12 cellular contexts compared by ENCODE assay signal in the genomic region with DNA sequence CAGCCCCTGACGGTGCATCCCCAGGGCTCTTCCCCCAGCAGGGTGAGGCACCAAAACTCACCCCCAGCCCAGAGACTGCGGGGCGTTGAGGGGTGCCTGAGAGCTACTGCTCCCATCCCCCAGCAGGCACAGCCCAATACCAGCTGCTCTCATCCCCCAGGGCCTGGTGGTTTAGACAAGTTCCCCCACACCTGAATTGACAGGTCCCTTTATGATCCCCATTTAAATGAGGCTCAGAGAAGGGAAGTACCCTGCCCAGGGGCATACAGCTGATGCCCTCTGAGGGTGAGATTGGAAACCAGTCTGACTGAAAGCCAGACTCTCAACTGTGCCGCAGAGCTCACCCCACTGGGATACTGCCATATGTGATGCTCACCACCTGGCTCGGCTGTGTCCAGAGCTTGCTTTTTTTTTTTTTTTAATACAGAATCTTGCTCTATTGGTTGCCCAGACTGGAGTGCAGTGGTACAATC. TPM values are rescaled to one million over a fixed set of nuclear protein-coding genes. Genes with fewer than 3 reads are reported as not detected.
A peak's percentile ranks its signal among the peaks of the same experiment; 100 is the strongest.
DNase-seq lines count a peak whose midpoint lies in the region; ATAC-seq, FAIRE-seq and TF ChIP-seq lines count a peak whose summit lies in the region.
"Had no signal": no experiment of that assay in that cellular context is flagged by ENCODE, and none has a peak within 500 bp of the region (broad histone marks: within the 10 kb centered on the region; RNA-seq: fewer than 3 reads in every experiment).

No MANE protein-coding gene starts in this region.

- FAIRE-seq in GM12891 (lab: Jason Lieb, UNC) = no peak

- no peak overlapping the region for H2AFZ ChIP-seq in mesenchymal stem cell (ENCODE audit: low read depth, low read length)

- POLR2A ChIA-PET in CD8-positive, alpha-beta memory T cell (lab: Charles Lee) = interaction anchor here (0.6 kb wide), 2 partner anchors 17 to 75 kb away, joined by 4 to 5 read pairs; no protein-coding TSS in a partner anchor

- no peak overlapping the region for H3K4ac ChIP-seq in mesenchymal stem cell (ENCODE audit: low read depth in 1 of 2, low read length in 2 of 2)

- peak overlapping the region; percentile 21 for H4K91ac ChIP-seq in mesenchymal stem cell (ENCODE audit: low read length)

- no peak overlapping the region for H3K4me2 ChIP-seq in mesenchymal stem cell (ENCODE audit: low read length, poor library complexity, severe bottlenecking)

- H3K79me1 ChIP-seq in mesenchymal stem cell (replicated peaks; ENCODE audit: low read length, poor library complexity, severe bottlenecking) = no peaks in the 10 kb centered on the region

- H3K9me3 ChIP-seq in mesenchymal stem cell (ENCODE audit: control insufficient read depth, low read length) = peaks cover 4% of the 10 kb centered on the region
- no peaks in the 10 kb centered on the region for H3K9me3 ChIP-seq in CD8-positive, alpha-beta memory T cell (ENCODE audit: low read length)
- H3K9me3 ChIP-seq: upper lobe of right lung had no signal

- CTCF ChIA-PET in CD8-positive, alpha-beta memory T cell (lab: Charles Lee) = interaction anchor here (0.6 to 2.4 kb wide), 8 partner anchors 17 to 108 kb away, joined by 3 to 16 read pairs (median 3); partner anchors contain the start of gene DUSP7

- H3K23ac ChIP-seq in mesenchymal stem cell (ENCODE audit: low read length in 2 of 2) = no peak overlapping the region

- no peaks in the 10 kb centered on the region for H3K9me3 Mint-ChIP-seq in CD8-positive, alpha-beta memory T cell

- H2AK5ac ChIP-seq in mesenchymal stem cell (ENCODE audit: low read length, severe bottlenecking) = no peak overlapping the region

- TF ChIP-seq CTCF in brain microvascular endothelial cell (IDR thresholded peaks at IDR 0.05; ENCODE audit: low read depth, low read length, missing control alignments) = no peak

- H3K27ac ChIP-seq in mesenchymal stem cell (ENCODE audit: low read length, poor library complexity, severe bottlenecking) = no peak overlapping the region
- no peak overlapping the region for H3K27ac ChIP-seq in CD8-positive, alpha-beta memory T cell (ENCODE audit: low read depth, low read length)
- H3K27ac ChIP-seq in brain microvascular endothelial cell = no peak overlapping the region
- H3K27ac ChIP-seq: 22Rv1, upper lobe of right lung had no signal

- peaks cover 2% of the 10 kb centered on the region for H3K4me1 ChIP-seq in mesenchymal stem cell (ENCODE audit: control insufficient read depth, insufficient read depth, low read depth, low read length)
- no peaks in the 10 kb centered on the region for H3K4me1 ChIP-seq in CD8-positive, alpha-beta memory T cell (ENCODE audit: insufficient read depth, low read length)

- DNase-seq in DMS 273 (lab: John Stamatoyannopoulos, UW; ENCODE audit: unreplicated experiment) (peak; percentile 61), DMS 273 treated with DMSO at 0.1 percent for 48 hours (lab: John Stamatoyannopoulos, UW) (no peak), mesenchymal stem cell (no peak), brain microvascular endothelial cell (no peak), GM12891 (ENCODE audit: insufficient read length, low spot score) (no peak)
- DNase-seq in CD8-positive, alpha-beta memory T cell = no peak
- DNase-seq: KBM-7, NCI-H2029, upper lobe of right lung had no signal

- no peak overlapping the region for H2BK120ac ChIP-seq in mesenchymal stem cell (ENCODE audit: low read depth, low read length)

- 92% methylated on average over 5 of the region's 5 CpGs for WGBS in mesenchymal stem cell

- H3K14ac ChIP-seq in mesenchymal stem cell (ENCODE audit: low read length in 2 of 2) = no peak overlapping the region

- H2BK5ac ChIP-seq in mesenchymal stem cell (ENCODE audit: low read depth, low read length, poor library complexity, severe bottlenecking) = no peak overlapping the region

- H3K36me3 Mint-ChIP-seq in CD8-positive, alpha-beta memory T cell = no peaks in the 10 kb centered on the region

- no peak overlapping the region for H4K8ac ChIP-seq in mesenchymal stem cell (ENCODE audit: low read length)

- peaks cover 0 to 1% (median 1%) of the 10 kb centered on the region in 3 donors for H3K4me1 Mint-ChIP-seq in CD8-positive, alpha-beta memory T cell

- H3K27ac Mint-ChIP-seq in CD8-positive, alpha-beta memory T cell = peak overlapping the region in 1 of 8 donors; percentile 12

- no peaks in the 10 kb centered on the region for H3K36me3 ChIP-seq in mesenchymal stem cell (ENCODE audit: control insufficient read depth in 1 of 2, insufficient read depth in 2 of 2, low read depth in 1 of 2, low read length in 2 of 2)
- H3K36me3 ChIP-seq in CD8-positive, alpha-beta memory T cell (ENCODE audit: insufficient read depth, low read length) = no peaks in the 10 kb centered on the region
- no peaks in the 10 kb centered on the region for H3K36me3 ChIP-seq in brain microvascular endothelial cell (replicated peaks)
- H3K36me3 ChIP-seq: upper lobe of right lung had no signal

- H3K4me3 ChIP-seq in mesenchymal stem cell (ENCODE audit: insufficient read depth in 1 of 2, low read depth in 1 of 2, low read length in 2 of 2) (no peak overlapping the region), brain microvascular endothelial cell (ENCODE audit: low read depth, low read length) (no peak overlapping the region)
- no peak overlapping the region for H3K4me3 ChIP-seq in CD8-positive, alpha-beta memory T cell (ENCODE audit: low read length)
- H3K4me3 ChIP-seq: upper lobe of right lung had no signal

- H3K18ac ChIP-seq in mesenchymal stem cell (ENCODE audit: low read depth in 1 of 2, low read length in 2 of 2) = no peak overlapping the region

- H2BK12ac ChIP-seq in mesenchymal stem cell (ENCODE audit: low read length in 2 of 2) = no peak overlapping the region

- H3K4me3 Mint-ChIP-seq in CD8-positive, alpha-beta memory T cell = no peak overlapping the region

- ATAC-seq in GM21576 (IDR thresholded peaks at IDR 0.05; ENCODE audit: unreplicated experiment) = peak; percentile 54
- peak; percentile 61 for ATAC-seq in HG03378 (IDR thresholded peaks at IDR 0.05; ENCODE audit: unreplicated experiment)
- ATAC-seq: upper lobe of right lung had no signal

- H3K9ac ChIP-seq in mesenchymal stem cell (ENCODE audit: low read length) = no peak overlapping the region

- no peak overlapping the region for H2BK15ac ChIP-seq in mesenchymal stem cell (ENCODE audit: low read depth, poor library complexity, severe bottlenecking)

- no peak for TF ChIP-seq POLR2A in GM12891 (IDR thresholded peaks at IDR 0.05; ENCODE audit: low read depth, low read length)

- peaks cover 0 to 11% of the 10 kb centered on the region in 2 experiments for H3K27me3 ChIP-seq in mesenchymal stem cell (ENCODE audit: control insufficient read depth in 1 of 2, insufficient read depth in 1 of 2, low read length in 2 of 2)
- H3K27me3 ChIP-seq in CD8-positive, alpha-beta memory T cell (ENCODE audit: insufficient read depth, low read length, poor library complexity, severe bottlenecking) = no peaks in the 10 kb centered on the region
- no peaks in the 10 kb centered on the region for H3K27me3 ChIP-seq in brain microvascular endothelial cell (replicated peaks)
- H3K27me3 ChIP-seq: upper lobe of right lung had no signal

- no peaks in the 10 kb centered on the region for H3K27me3 Mint-ChIP-seq in CD8-positive, alpha-beta memory T cell

- in situ Hi-C loops in brain microvascular endothelial cell (cut with HindIII; ENCODE audit: low pct_ligation_motif_present, low sequenced_read_pairs) = no loop called here

TF ChIP-seq in GM12891, 5 proteins besides CTCF, POLR2A, EP300 and RAD21:
- TF ChIP-seq POU2F2 (IDR thresholded peaks at IDR 0.05; ENCODE audit: low read depth, low read length) = no peak

RNA-seq across cellular contexts. Expression of gene DUSP7, which starts 20.1 kb away (rescaled TPM):
- polyA plus RNA-seq in mesenchymal stem cell (2013, experiment 1 of 2) = 30.5 TPM
- 30.2 TPM for polyA plus RNA-seq in mesenchymal stem cell (2013, experiment 2 of 2)
- 10 to 100 TPM; 26.3 to 27.2 TPM for total RNA-seq in CD8-positive, alpha-beta memory T cell
- 7.2 TPM for polyA plus RNA-seq in CD8-positive, alpha-beta memory T cell
- 4.1 TPM for polyA plus RNA-seq in GM12891 (2012; ENCODE audit: low read depth, missing spikeins)

RNA-seq across cellular contexts. Expression of gene RPL29, which starts 40.6 kb away (rescaled TPM):
- polyA plus RNA-seq in mesenchymal stem cell (2013, experiment 1 of 2) = 1,869 TPM
- polyA plus RNA-seq in mesenchymal stem cell (2013, experiment 2 of 2) = 1,864 TPM
- 1,000 to 10,000 TPM; 1,367 to 1,382 TPM for total RNA-seq in CD8-positive, alpha-beta memory T cell
- 1,261 TPM for polyA plus RNA-seq in CD8-positive, alpha-beta memory T cell
- 3,375 TPM for polyA plus RNA-seq in GM12891 (2012; ENCODE audit: low read depth, missing spikeins)

RNA-seq across cellular contexts. Expression of gene ACY1, which starts 52.9 kb away (rescaled TPM):
- 14.0 TPM for polyA plus RNA-seq in mesenchymal stem cell (2013, experiment 1 of 2)
- 14.7 TPM for polyA plus RNA-seq in mesenchymal stem cell (2013, experiment 2 of 2)
- total RNA-seq in CD8-positive, alpha-beta memory T cell = 10 to 100 TPM; 46.1 to 49.0 TPM
- polyA plus RNA-seq in CD8-positive, alpha-beta memory T cell = 13.8 TPM
- 38.7 TPM for polyA plus RNA-seq in GM12891 (2012; ENCODE audit: low read depth, missing spikeins)
